9 cellular contexts compared by ENCODE assay signal in genomic region chr22:21937041-21937820, GRCh38. TPM values are rescaled to one million over a fixed set of nuclear protein-coding genes. Genes with fewer than 3 reads are reported as not detected.
DNase-seq lines count a peak whose midpoint lies in the region; ATAC-seq and TF ChIP-seq lines count a peak whose summit lies in the region.
"Had no signal": no experiment of that assay in that cellular context is flagged by ENCODE, and none has a peak within 500 bp of the region (broad histone marks: within the 10 kb centered on the region; RNA-seq: fewer than 3 reads in every experiment).

No MANE protein-coding gene starts in this region.

- no TSS peak for BruUV-seq in MCF 10A (replicated peaks; lab: Mats Ljungman, UMichigan)

- TF ChIP-seq POLR2A in thyroid gland (IDR thresholded peaks at IDR 0.05) = no peak

- H3K9me3 ChIP-seq in lower lobe of right lung = no peaks in the 10 kb centered on the region
- H3K9me3 ChIP-seq in thyroid gland = no peaks in the 10 kb centered on the region
- H3K9me3 ChIP-seq: MG63 had no signal

- in situ Hi-C loops in KBM-7 (cut with MboI; ENCODE audit: low pct_unique_long_range_greater_than_20kb, low sequenced_read_pairs) = loop anchor here (25.0 kb wide), 1 partner anchor 200 kb away; the partner anchor contains the start of gene YPEL1

- POLR2A ChIA-PET in activated CD4-positive, alpha-beta T cell treated with anti-CD3 and anti-CD28 coated beads for 36 hours (lab: Charles Lee) = no interaction called here
- POLR2A ChIA-PET in MCF 10A (lab: Yijun Ruan, JAX) = interaction anchor here (0.6 to 3.9 kb wide), 13 partner anchors 13 to 291 kb away, joined by 3 to 36 read pairs (median 4); partner anchors contain the start of genes MAPK1, PPM1F, TOP3B and YPEL1

- H3K36me3 ChIP-seq in lower lobe of right lung = peaks cover 33% of the 10 kb centered on the region
- H3K36me3 ChIP-seq in thyroid gland = peaks cover 13 to 17% of the 10 kb centered on the region in 2 donors

- CTCF ChIA-PET in activated CD4-positive, alpha-beta T cell treated with anti-CD3 and anti-CD28 coated beads for 36 hours (lab: Charles Lee) = interaction anchor here (0.6 to 6.7 kb wide), 18 partner anchors 12 to 1869 kb away, joined by 3 to 57 read pairs (median 4); partner anchors contain the start of genes PPM1F and TOP3B
- CTCF ChIA-PET in MCF 10A (lab: Yijun Ruan, JAX) = interaction anchor here (0.6 to 8.5 kb wide), 21 partner anchors 12 to 271 kb away, joined by 3 to 65 read pairs (median 4); partner anchors contain the start of genes PPIL2, PPM1F and TOP3B

- H3K4me1 Mint-ChIP-seq in activated CD4-positive, alpha-beta T cell treated with anti-CD3 and anti-CD28 coated beads for 36 hours = peaks cover 36% of the 10 kb centered on the region
- peaks cover 35% of the 10 kb centered on the region for H3K4me1 Mint-ChIP-seq in MCF 10A (ENCODE audit: insufficient read depth, unreplicated experiment)

- no peaks in the 10 kb centered on the region for H3K27me3 Mint-ChIP-seq in activated CD4-positive, alpha-beta T cell treated with anti-CD3 and anti-CD28 coated beads for 36 hours
- H3K27me3 Mint-ChIP-seq in MCF 10A (ENCODE audit: insufficient read depth, unreplicated experiment) = no peaks in the 10 kb centered on the region

- H3K27me3 ChIP-seq in lower lobe of right lung (ENCODE audit: low read depth) = no peaks in the 10 kb centered on the region
- no peaks in the 10 kb centered on the region for H3K27me3 ChIP-seq in thyroid gland
- H3K27me3 ChIP-seq: MG63 had no signal

- H3K27ac Mint-ChIP-seq in activated CD4-positive, alpha-beta T cell treated with anti-CD3 and anti-CD28 coated beads for 36 hours = peak overlapping the region; percentile 79
- H3K27ac Mint-ChIP-seq in MCF 10A (ENCODE audit: low read depth, unreplicated experiment) = peak overlapping the region; percentile 92

- H3K4me3 ChIP-seq in lower lobe of right lung (peak overlapping the region; percentile 61), thyroid gland (replicated peaks in 1 of 3) (peak overlapping the region in 1 of 3 donors; percentile 50)

- peaks cover 15% of the 10 kb centered on the region for H3K36me3 Mint-ChIP-seq in activated CD4-positive, alpha-beta T cell treated with anti-CD3 and anti-CD28 coated beads for 36 hours (ENCODE audit: low read depth)
- H3K36me3 Mint-ChIP-seq in MCF 10A (ENCODE audit: insufficient read depth, unreplicated experiment) = peaks cover 37% of the 10 kb centered on the region

- no peaks in the 10 kb centered on the region for H3K9me3 Mint-ChIP-seq in activated CD4-positive, alpha-beta T cell treated with anti-CD3 and anti-CD28 coated beads for 36 hours (ENCODE audit: low read depth)
- H3K9me3 Mint-ChIP-seq in MCF 10A (ENCODE audit: unreplicated experiment) = no peaks in the 10 kb centered on the region

- DNase-seq in activated CD4-positive, alpha-beta T cell treated with anti-CD3 and anti-CD28 coated beads for 36 hours = no peak
- no peak for DNase-seq in activated CD4-positive, alpha-beta T cell treated with anti-CD3 and anti-CD28 coated beads, Interleukin-2, amount 50 U/mL, for 4 hours
- peak; percentile 43 for DNase-seq in MCF 10A (ENCODE audit: unreplicated experiment)
- peak; percentile 69 for DNase-seq in lower lobe of right lung
- peak; percentile 74 to 76 for DNase-seq in thyroid gland
- no peak for DNase-seq in stimulated activated CD4-positive, alpha-beta T cell treated with anti-CD3 and anti-CD28 coated beads, Interleukin-2, amount 100 ng/mL, for 48 hours
- DNase-seq in NCI-H82 (lab: John Stamatoyannopoulos, UW) = no peak
- no peak for DNase-seq in KBM-7

- TF ChIP-seq CTCF in MCF 10A (IDR thresholded peaks at IDR 0.05; ENCODE audit: unreplicated experiment) (no peak), lower lobe of right lung (IDR thresholded peaks at IDR 0.05) (no peak), thyroid gland (IDR thresholded peaks at IDR 0.05) (no peak)

- no peak overlapping the region for H3K4me3 Mint-ChIP-seq in activated CD4-positive, alpha-beta T cell treated with anti-CD3 and anti-CD28 coated beads for 36 hours
- peak overlapping the region; percentile 82 for H3K4me3 Mint-ChIP-seq in MCF 10A (ENCODE audit: unreplicated experiment)

- H3K27ac ChIP-seq in lower lobe of right lung (peak overlapping the region; percentile 94), thyroid gland (peak overlapping the region; percentile 84 to 94 (median 86))

- H3K4me1 ChIP-seq in lower lobe of right lung (peaks cover 69% of the 10 kb centered on the region), thyroid gland (peaks cover 20 to 55% of the 10 kb centered on the region in 2 donors)

- intact Hi-C loops in activated CD4-positive, alpha-beta T cell treated with anti-CD3 and anti-CD28 coated beads for 36 hours (cut with DNase I, micrococcal nuclease) = loop anchor here in 1 of 2 experiments (5.0 kb wide), 1 partner anchor 70 kb away; the partner anchor contains the start of gene MAPK1
- intact Hi-C loops in MCF 10A (cut with micrococcal nuclease) (loop anchor here (5.0 kb wide), 1 partner anchor 225 kb away; no protein-coding TSS in a partner anchor), lower lobe of right lung (cut with DNase I) (loop anchor here (10.0 kb wide), 1 partner anchor 222 kb away; no protein-coding TSS in a partner anchor), thyroid gland (cut with DNase I) (loop anchor here (5.0 kb wide), 3 partner anchors 165 to 225 kb away; partner anchors contain the start of gene YPEL1)

- WGBS in thyroid gland, 2 donors = 62 to 63% methylated on average over 19 to 20 of the region's 20 CpGs

- no peak for ATAC-seq in activated CD4-positive, alpha-beta T cell treated with anti-CD3 and anti-CD28 coated beads for 36 hours
- ATAC-seq in lower lobe of right lung = peak; percentile 43 to 46

RNA-seq across cellular contexts. Expression of gene PPM1F, which starts 15.4 kb away (rescaled TPM):
- total RNA-seq in activated CD4-positive, alpha-beta T cell treated with anti-CD3 and anti-CD28 coated beads for 36 hours = 10 to 100 TPM; 23.6 to 27.7 TPM
- total RNA-seq in MCF 10A (2022) = 32.2 and 32.6 TPM in 2 replicates
- 51.0 TPM for total RNA-seq in lower lobe of right lung
- 10 to 100 TPM; 19.5 to 27.5 (median 26.2) TPM for total RNA-seq in thyroid gland

RNA-seq across cellular contexts. Expression of gene TOP3B, which starts 45.4 kb away (rescaled TPM):
- 10 to 100 TPM; 27.3 to 33.8 TPM for total RNA-seq in activated CD4-positive, alpha-beta T cell treated with anti-CD3 and anti-CD28 coated beads for 36 hours
- total RNA-seq in MCF 10A (2022) (29.3 and 37.0 TPM in 2 replicates), lower lobe of right lung (32.1 TPM), thyroid gland (10 to 100 TPM; 24.7 to 39.3 (median 29.3) TPM)

Comparison
In these comparisons a context has a peak if more than half of its experiments do, and no peak if none do; other contexts are left out.
1. DNase-seq: peak in MCF 10A (single experiment), lower lobe of right lung (single experiment) and thyroid gland (2 of 2); none in activated CD4-positive, alpha-beta T cell treated with anti-CD3 and anti-CD28 coated beads for 36 hours (single experiment), activated CD4-positive, alpha-beta T cell treated with anti-CD3 and anti-CD28 coated beads, Interleukin-2, amount 50 U/mL, for 4 hours (0 of 2), stimulated activated CD4-positive, alpha-beta T cell treated with anti-CD3 and anti-CD28 coated beads, Interleukin-2, amount 100 ng/mL, for 48 hours (0 of 2), NCI-H82 (single experiment) and KBM-7 (single experiment).